1 cellular context compared by ENCODE assay signal in genomic region chr5:757931-758697, GRCh38.
TF ChIP-seq lines count a peak whose summit lies in the region.

No MANE protein-coding gene starts in this region.

TF ChIP-seq in HepG2, 621 proteins besides CTCF, POLR2A, EP300 and RAD21 (continued from another document and continues in another):
- TF ChIP-seq MEIS1 (CRISPR knock-in tag; IDR thresholded peaks at IDR 0.05; ENCODE audit: borderline replicate concordance) (no peak), MTA3 (CRISPR knock-in tag; IDR thresholded peaks at IDR 0.05) (no peak), GABPA (IDR thresholded peaks at IDR 0.05; ENCODE audit: low read depth, low read length) (no peak), GABPA (CRISPR knock-in tag; IDR thresholded peaks at IDR 0.05; ENCODE audit: low read depth) (no peak), NFIB (CRISPR knock-in tag; IDR thresholded peaks at IDR 0.05; ENCODE audit: borderline replicate concordance) (no peak), PTBP1 (IDR thresholded peaks at IDR 0.05; ENCODE audit: low read depth, low read length, poor library complexity, severe bottlenecking) (no peak), RFX3 (CRISPR knock-in tag; IDR thresholded peaks at IDR 0.05) (peak; percentile 60), DBP (CRISPR knock-in tag; IDR thresholded peaks at IDR 0.05; ENCODE audit: not compliant biosample characterization) (no peak), KLF13 (CRISPR knock-in tag; IDR thresholded peaks at IDR 0.05) (no peak), TFAP4 (IDR thresholded peaks at IDR 0.05; ENCODE audit: borderline replicate concordance, low read depth) (peak; percentile 68; the same call in 1 of the 2 replicates), SIN3B (IDR thresholded peaks at IDR 0.05; ENCODE audit: low read length) (no peak; the same call in 1 of the 2 replicates), MAZ (IDR thresholded peaks at IDR 0.05; ENCODE audit: borderline replicate concordance, low read depth, low read length) (no peak), MAZ (CRISPR knock-in tag; IDR thresholded peaks at IDR 0.05; ENCODE audit: low read depth) (no peak), SIX1 (CRISPR knock-in tag; IDR thresholded peaks at IDR 0.05; ENCODE audit: borderline replicate concordance) (no peak), ZNF607 (CRISPR knock-in tag; IDR thresholded peaks at IDR 0.05; ENCODE audit: borderline replicate concordance) (no peak), PLRG1 (conservative IDR thresholded peaks at IDR 0.05) (no peak), MLX (CRISPR knock-in tag; IDR thresholded peaks at IDR 0.05) (no peak), ZNF367 (CRISPR knock-in tag; IDR thresholded peaks at IDR 0.05; ENCODE audit: borderline replicate concordance) (no peak), ZNF574 (CRISPR knock-in tag; IDR thresholded peaks at IDR 0.05) (0 out of 2 replicates have a peak, but pooled peaks have one; percentile 15), ZNF770 (CRISPR knock-in tag; IDR thresholded peaks at IDR 0.05) (no peak), ZBTB1 (CRISPR knock-in tag; IDR thresholded peaks at IDR 0.05; ENCODE audit: borderline replicate concordance) (no peak), ZHX1 (CRISPR knock-in tag; IDR thresholded peaks at IDR 0.05; ENCODE audit: low read depth) (no peak), ZBTB34 (CRISPR knock-in tag; IDR thresholded peaks at IDR 0.05) (no peak), ZBTB7B (CRISPR knock-in tag; IDR thresholded peaks at IDR 0.05) (no peak), ZNF777 (CRISPR knock-in tag; IDR thresholded peaks at IDR 0.05) (no peak), ZBTB43 (CRISPR knock-in tag; conservative IDR thresholded peaks at IDR 0.05) (no peak), MXD4 (CRISPR knock-in tag; IDR thresholded peaks at IDR 0.05) (no peak), ZNF232 (CRISPR knock-in tag; IDR thresholded peaks at IDR 0.05; ENCODE audit: borderline replicate concordance) (no peak), ZNF646 (CRISPR knock-in tag; IDR thresholded peaks at IDR 0.05) (peak; percentile 33; the same call in 1 of the 2 replicates), CEBPB (IDR thresholded peaks at IDR 0.05; ENCODE audit: borderline replicate concordance, low read depth, low read length) (no peak), ZNF543 (CRISPR knock-in tag; IDR thresholded peaks at IDR 0.05) (0 out of 2 replicates have a peak, but pooled peaks have one; percentile 61), MTERF4 (CRISPR knock-in tag; IDR thresholded peaks at IDR 0.05) (peak; percentile 69; the same call in 1 of the 2 replicates), MLLT10 (CRISPR knock-in tag; IDR thresholded peaks at IDR 0.05) (no peak), FOXK2 (IDR thresholded peaks at IDR 0.05) (peak; percentile 49; the same call in 1 of the 2 replicates), ZNF546 (CRISPR knock-in tag; conservative IDR thresholded peaks at IDR 0.05) (no peak), ONECUT2 (CRISPR knock-in tag; IDR thresholded peaks at IDR 0.05) (no peak), MED1 (CRISPR knock-in tag; IDR thresholded peaks at IDR 0.05) (no peak), MBNL3 (CRISPR knock-in tag; conservative IDR thresholded peaks at IDR 0.05) (no peak), IRF9 (CRISPR knock-in tag; IDR thresholded peaks at IDR 0.05; ENCODE audit: borderline replicate concordance) (0 out of 2 replicates have a peak, but pooled peaks have one; percentile 17)
